ENCODE assay signal across 10 cellular contexts in genomic region chr5:133059621-133060020, GRCh38.
"Had no signal": no experiment of that assay in that cellular context is flagged by ENCODE, and none has a peak within 500 bp of the region (broad histone marks: within the 10 kb centered on the region; RNA-seq: fewer than 3 reads in every experiment).

No MANE protein-coding gene starts in this region.

- DNase-seq: activated CD4-positive, alpha-beta T cell treated with anti-CD3 and anti-CD28 coated beads for 4 hours; activated naive CD4-positive, alpha-beta T cell treated with anti-CD3 and anti-CD28 coated beads, Interleukin-2, amount 50 U/mL, for 16 hours; amniotic stem cell; cerebellar nuclear complex; left ventricle myocardium superior; stimulated activated CD4-positive, alpha-beta T cell treated with anti-CD3 and anti-CD28 coated beads, Interleukin-4, amount 100 ng/mL, for 4 hours; T1000; transverse colon had no signal

- ATAC-seq: left ventricle myocardium superior had no signal

- H3K9me3 Mint-ChIP-seq: dendritic cell treated with granulocyte-macrophage colony-stimulating factor and Interleukin-4, amounts not matched to agents 40 ng/mL and 50 ng/mL, for 4 days had no signal

- H3K27ac Mint-ChIP-seq: dendritic cell treated with granulocyte-macrophage colony-stimulating factor and Interleukin-4, amounts not matched to agents 40 ng/mL and 50 ng/mL, for 4 days had no signal

- H3K27me3 Mint-ChIP-seq: brain; dendritic cell treated with granulocyte-macrophage colony-stimulating factor and Interleukin-4, amounts not matched to agents 40 ng/mL and 50 ng/mL, for 4 days had no signal

- H3K4me3 Mint-ChIP-seq: dendritic cell treated with granulocyte-macrophage colony-stimulating factor and Interleukin-4, amounts not matched to agents 40 ng/mL and 50 ng/mL, for 4 days had no signal
